7 cellular contexts compared by ENCODE assay signal in the genomic region with DNA sequence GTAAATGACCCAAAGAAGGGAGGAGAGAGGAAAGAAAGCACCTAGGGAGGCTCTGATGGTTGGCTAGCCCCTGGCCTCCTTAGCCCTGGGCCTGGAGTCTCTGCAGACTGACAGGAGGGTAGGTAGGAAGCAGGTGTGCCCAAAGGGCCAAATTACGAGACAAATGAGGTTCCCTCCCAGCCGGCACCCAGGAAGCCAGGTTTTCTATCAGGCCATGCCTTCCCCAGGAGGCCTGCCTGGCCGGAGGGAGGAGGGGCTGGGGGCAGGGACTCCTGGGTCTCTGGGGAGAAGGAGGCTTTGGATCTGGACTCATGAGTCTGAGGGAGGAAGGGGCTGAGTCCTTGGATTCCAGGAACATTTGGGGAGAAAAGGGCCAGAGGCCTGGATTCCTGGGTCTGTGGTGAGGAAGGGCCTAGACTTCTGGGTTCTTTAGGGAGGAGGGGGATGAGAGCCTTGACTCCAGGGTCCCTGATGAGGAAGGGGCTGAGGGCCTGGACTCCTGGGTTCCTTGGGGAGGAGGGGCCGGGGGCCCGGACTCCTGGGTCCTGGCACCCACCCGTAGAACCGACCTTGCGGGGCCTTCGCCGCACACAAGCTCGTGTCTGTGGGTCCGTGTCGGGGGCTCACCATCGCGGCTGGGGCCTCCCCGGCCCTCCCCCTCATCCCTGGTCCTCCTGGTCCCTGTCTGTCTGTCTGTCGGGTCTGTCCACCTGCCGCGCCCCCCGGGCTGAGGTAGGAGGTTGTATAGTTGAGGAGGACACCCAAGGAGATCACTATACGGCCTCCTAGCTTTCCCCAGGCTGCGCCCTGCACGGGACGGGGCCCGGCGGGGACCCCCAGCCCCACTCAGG. TPM values are rescaled to one million over a fixed set of nuclear protein-coding genes. Genes with fewer than 3 reads are reported as not detected.
DNase-seq lines count a peak whose midpoint lies in the region; TF ChIP-seq lines count a peak whose summit lies in the region.

No MANE protein-coding gene starts in this region.

- no peaks in the 10 kb centered on the region for H3K79me2 ChIP-seq in Karpas-422 (ENCODE audit: low read length)

- H4K20me1 ChIP-seq in Karpas-422 (ENCODE audit: insufficient read depth, low read depth, low read length): no peaks in the 10 kb centered on the region

- H3K27ac ChIP-seq in Karpas-422 (ENCODE audit: low read length) (no peak overlapping the region), caudate nucleus (ENCODE audit: low read depth, low read length) (peak overlapping the region; percentile 13), muscle layer of colon (ENCODE audit: low read depth, low read length) (peak overlapping the region; percentile 35), transverse colon (peak overlapping the region in 3 of 4 donors; percentile 92 to 98 (median 97)), prostate gland (peak overlapping the region in 1 of 2 donors; percentile 98)

- no peak for TF ChIP-seq CTCF in transverse colon (IDR thresholded peaks at IDR 0.05)
- no peak for TF ChIP-seq CTCF in prostate gland (IDR thresholded peaks at IDR 0.05)

- H3K9ac ChIP-seq in Karpas-422 (ENCODE audit: low read length) (no peak overlapping the region), muscle layer of colon (ENCODE audit: low read length) (peak overlapping the region; percentile 36)

- no peaks in the 10 kb centered on the region for H3K9me2 ChIP-seq in Karpas-422 (replicated peaks; ENCODE audit: insufficient read depth, low read length)

- H3K4me1 ChIP-seq in Karpas-422 (ENCODE audit: low read length) (peaks cover 19% of the 10 kb centered on the region), muscle layer of colon (ENCODE audit: insufficient read depth, low read length) (peaks cover 39% of the 10 kb centered on the region), transverse colon (peaks cover 7 to 46% (median 19%) of the 10 kb centered on the region in 4 donors), prostate gland (replicated peaks) (peaks cover 7% of the 10 kb centered on the region)

- H3K27me3 ChIP-seq in Karpas-422 (ENCODE audit: low read length) (no peaks in the 10 kb centered on the region), muscle layer of colon (ENCODE audit: control insufficient read depth in 1 of 2, insufficient read depth in 2 of 2, low read length in 2 of 2) (no peaks in the 10 kb centered on the region), transverse colon (peaks cover 33% of the 10 kb centered on the region), prostate gland (replicated peaks; ENCODE audit: insufficient read depth) (no peaks in the 10 kb centered on the region)

- TF ChIP-seq POLR2A in transverse colon (IDR thresholded peaks at IDR 0.05): no peak
- no peak for TF ChIP-seq POLR2A in prostate gland (IDR thresholded peaks at IDR 0.05)

- intact Hi-C loops in transverse colon (cut with DNase I; ENCODE audit: low total_unique reads) (loop anchor here (10.0 kb wide), 2 partner anchors 317 to 573 kb away; a partner anchor contains a TSS), prostate gland (cut with DNase I) (loop anchor here (5.0 kb wide), 1 partner anchor 100 kb away; no protein-coding TSS in a partner anchor)

- H3K9me3 ChIP-seq in Karpas-422 (ENCODE audit: low read length): no peaks in the 10 kb centered on the region
- no peaks in the 10 kb centered on the region for H3K9me3 ChIP-seq in muscle layer of colon (ENCODE audit: low read length)
- no peaks in the 10 kb centered on the region for H3K9me3 ChIP-seq in transverse colon
- no peaks in the 10 kb centered on the region for H3K9me3 ChIP-seq in prostate gland

- DNase-seq in Karpas-422: peak; percentile 51
- DNase-seq in caudate nucleus (lab: John Stamatoyannopoulos, UW): no peak
- DNase-seq in transverse colon: no peak
- no peak for DNase-seq in 8988T
- no peak for DNase-seq in NCI-H446 (lab: John Stamatoyannopoulos, UW)
- DNase-seq in prostate gland (ENCODE audit: low spot score): no peak

- H3K36me3 ChIP-seq in Karpas-422 (ENCODE audit: insufficient read depth, low read length): no peaks in the 10 kb centered on the region
- H3K36me3 ChIP-seq in muscle layer of colon (ENCODE audit: insufficient read depth, low read length): peaks cover 37% of the 10 kb centered on the region
- no peaks in the 10 kb centered on the region for H3K36me3 ChIP-seq in transverse colon
- no peaks in the 10 kb centered on the region for H3K36me3 ChIP-seq in prostate gland

- no peak for TF ChIP-seq EP300 in transverse colon (IDR thresholded peaks at IDR 0.05; ENCODE audit: low read depth)

- in situ Hi-C loops in transverse colon (cut with MboI; ENCODE audit: low pct_ligation_motif_present in 1 of 4, low pct_unique_long_range_greater_than_20kb in 1 of 4, low sequenced_read_pairs in 3 of 4): no loop called here

- WGBS in transverse colon (ENCODE audit: low coverage in 1 of 2), 2 donors: 69% methylated on average over 23 of the region's 26 CpGs; no CpG with 5 or more reads in 1 of the 2 donors
- WGBS in prostate gland: 62% methylated on average over 26 of the region's 26 CpGs

- no peak overlapping the region for H2AFZ ChIP-seq in Karpas-422 (ENCODE audit: low read length)

- H3K4me2 ChIP-seq in Karpas-422 (ENCODE audit: low read depth, low read length, poor library complexity, severe bottlenecking): no peak overlapping the region

- H3K4me3 ChIP-seq in Karpas-422 (ENCODE audit: low read length): no peak overlapping the region
- peak overlapping the region; percentile 16 to 95 for H3K4me3 ChIP-seq in muscle layer of colon (ENCODE audit: low read depth in 1 of 2, low read length in 2 of 2)
- H3K4me3 ChIP-seq in transverse colon: peak overlapping the region in 3 of 4 donors; percentile 73 to 77 (median 77)
- H3K4me3 ChIP-seq in prostate gland: peak overlapping the region in 1 of 2 donors; percentile 99

RNA-seq across cellular contexts. Expression of a gene that starts 0.8 kb away (rescaled TPM):
- total RNA-seq in Karpas-422 (2014; rRNA removed; shearing (Covaris generic); ENCODE audit: low replicate concordance): 20.7 and 49.8 TPM in 2 replicates
- total RNA-seq in transverse colon (10 to 100 TPM in 2 of 4 donors, 1 to 10 TPM in 2; 2.3 to 25.1 (median 12.4) TPM), prostate gland (10 to 100 TPM; 24.6 to 47.7 TPM)

RNA-seq across cellular contexts. Expression of a gene that starts 31.5 kb away (rescaled TPM):
- total RNA-seq in Karpas-422 (2014; rRNA removed; shearing (Covaris generic); ENCODE audit: low replicate concordance): not detected in 2 replicates
- 1 to 10 TPM in 1 of 4 donors, under 1 TPM in 2, not detected in 1; 0.27 to 1.9 (median 0.48) TPM for total RNA-seq in transverse colon
- total RNA-seq in prostate gland: 1 to 10 TPM in 1 of 2 donors, not detected in 1; 1.9 TPM

RNA-seq across cellular contexts. Expression of a gene that starts 45.7 kb away (rescaled TPM):
- 1.0 TPM in 1 of 2 replicates, not detected in the other for total RNA-seq in Karpas-422 (2014; rRNA removed; shearing (Covaris generic); ENCODE audit: low replicate concordance)
- total RNA-seq in transverse colon: 1 to 10 TPM in 2 of 4 donors, not detected in 2; 2.2 to 6.0 TPM
- 1 to 10 TPM; 1.8 to 8.0 TPM for total RNA-seq in prostate gland

RNA-seq across cellular contexts. Expression of a gene that starts 59.4 kb away (rescaled TPM):
- 5.8 and 14.8 TPM in 2 replicates for total RNA-seq in Karpas-422 (2014; rRNA removed; shearing (Covaris generic); ENCODE audit: low replicate concordance)
- total RNA-seq in transverse colon (1 to 10 TPM in 2 of 4 donors, not detected in 2; 1.5 to 4.4 TPM), prostate gland (1 to 10 TPM in 1 of 2 donors, under 1 TPM in 1; 0.77 to 5.6 TPM)
